In genomic region chr4:3440979-3441500, GRCh38 we compare ENCODE assay signal across 1 cellular context.
TF ChIP-seq lines count a peak whose summit lies in the region.

No MANE protein-coding gene starts in this region.

TF ChIP-seq in H1, 55 proteins besides CTCF, POLR2A, EP300 and RAD21:
- TF ChIP-seq BACH1 (IDR thresholded peaks at IDR 0.05; ENCODE audit: low read length) (no peak), MAFK (IDR thresholded peaks at IDR 0.05; ENCODE audit: low read depth, low read length) (no peak)
